ENCODE assay signal across 13 cellular contexts in the genomic region with DNA sequence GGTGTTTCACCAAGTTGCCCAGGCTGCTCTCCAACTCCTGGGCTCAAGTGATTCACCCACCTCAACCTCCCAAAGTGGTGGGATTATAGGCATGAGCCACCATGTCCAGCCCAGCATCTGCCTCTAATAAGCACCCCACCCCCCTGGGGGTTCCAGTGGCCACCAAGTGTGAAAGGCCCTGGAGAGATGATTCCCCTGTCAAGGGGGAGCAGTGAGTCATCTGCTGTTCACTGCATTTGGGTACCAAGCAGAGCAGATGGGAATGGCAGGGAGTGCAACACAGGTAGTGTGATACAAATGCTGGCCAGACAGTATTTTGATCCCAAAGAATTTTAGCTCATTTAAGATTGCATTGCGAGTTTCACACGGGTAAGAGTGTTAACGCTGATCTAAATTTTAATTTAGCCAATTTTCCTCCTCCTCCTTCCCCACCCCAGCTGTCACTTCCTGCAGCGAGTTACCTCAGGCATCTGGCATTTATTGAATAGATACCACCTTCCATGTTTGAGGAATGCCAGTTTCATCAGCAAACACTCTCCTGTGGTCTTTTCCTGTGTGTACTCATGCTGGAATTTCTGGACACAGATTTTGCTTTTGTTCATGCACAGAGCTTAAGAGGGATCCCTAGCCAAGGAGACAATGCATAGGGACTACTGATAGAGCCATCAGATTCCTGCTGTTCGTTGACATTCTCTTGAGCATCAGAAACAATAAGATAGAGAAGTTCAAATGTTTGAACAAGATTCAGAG. TPM values are rescaled to one million over a fixed set of nuclear protein-coding genes. Genes with fewer than 3 reads are reported as not detected.
DNase-seq lines count a peak whose midpoint lies in the region; TF ChIP-seq lines count a peak whose summit lies in the region.
"Had no signal": no experiment of that assay in that cellular context is flagged by ENCODE, and none has a peak within 500 bp of the region (broad histone marks: within the 10 kb centered on the region; RNA-seq: fewer than 3 reads in every experiment).

No MANE protein-coding gene starts in this region.

- H4K20me1 ChIP-seq in neural progenitor cell (ENCODE audit: low read depth), result no peaks in the 10 kb centered on the region

- H3K27me3 Mint-ChIP-seq in neural progenitor cell (ENCODE audit: insufficient read depth, low read depth), result peaks cover 2% of the 10 kb centered on the region

- no peak overlapping the region for H3K27ac Mint-ChIP-seq in neural progenitor cell

- no peak overlapping the region for H2AFZ ChIP-seq in neural progenitor cell (replicated peaks)

- no peaks in the 10 kb centered on the region for H3K36me3 ChIP-seq in neural progenitor cell

- in situ Hi-C loops in GM13976 (cut with MboI; ENCODE audit: low sequenced_read_pairs, unreplicated experiment), result loop anchor here (25.0 kb wide), 1 partner anchor 325 kb away; a partner anchor contains a TSS

- H3K27ac ChIP-seq in neural progenitor cell, result no peak overlapping the region

- H3K4me2 ChIP-seq in neural progenitor cell, result no peak overlapping the region

- H3K9me3 ChIP-seq in neural progenitor cell (ENCODE audit: low read depth), result no peaks in the 10 kb centered on the region

- H3K4me3 ChIP-seq in neural progenitor cell, result no peak overlapping the region

- H3K36me3 Mint-ChIP-seq in neural progenitor cell, result no peaks in the 10 kb centered on the region

- DNase-seq in NCI-H2029 treated with DMSO at 0.1 percent for 48 hours (lab: John Stamatoyannopoulos, UW) (peak; percentile 29), NCI-H2029 (lab: John Stamatoyannopoulos, UW) (no peak), NCI-H146 treated with DMSO at 0.1 percent for 48 hours (lab: John Stamatoyannopoulos, UW; ENCODE audit: unreplicated experiment) (peak; percentile 91), astrocyte of the hippocampus (ENCODE audit: low read depth, low spot score) (peak; percentile 14), neural progenitor cell (ENCODE audit: low spot score) (peak; percentile 13), GM13976 (ENCODE audit: low spot score) (no peak), iPS-NIHi7 (ENCODE audit: extremely low spot score) (no peak), cortex of kidney (lab: John Stamatoyannopoulos, UW) (no peak)
- DNase-seq: activated CD8-positive, alpha-beta memory T cell treated with anti-CD3 and anti-CD28 coated beads, Interleukin-2, amount 50 U/mL, for 48 hours; Calu3; NCI-H510A treated with DMSO at 0.1 percent for 48 hours; stimulated activated CD4-positive, alpha-beta T cell treated with anti-CD3 and anti-CD28 coated beads, Interleukin-15, amount 100 ng/mL, for 24 hours; trophoblast cell had no signal

- H3K79me2 ChIP-seq in neural progenitor cell (ENCODE audit: low read depth), result no peaks in the 10 kb centered on the region

- H3K4me1 Mint-ChIP-seq in neural progenitor cell, result peaks cover 11% of the 10 kb centered on the region

- no peak overlapping the region for H3K9ac ChIP-seq in neural progenitor cell

- no peaks in the 10 kb centered on the region for H3F3A ChIP-seq in neural progenitor cell (ENCODE audit: low read depth)

- H3K9me3 Mint-ChIP-seq in neural progenitor cell, result no peaks in the 10 kb centered on the region

- no peaks in the 10 kb centered on the region for H3K27me3 ChIP-seq in neural progenitor cell

- TF ChIP-seq CTCF in neural progenitor cell (IDR thresholded peaks at IDR 0.05), result no peak
- TF ChIP-seq CTCF in GM13976 (IDR thresholded peaks at IDR 0.05; ENCODE audit: borderline replicate concordance, control extremely low read depth, extremely low read depth, insufficient read depth, missing control alignments), result no peak

- no peak overlapping the region for H3K4me3 Mint-ChIP-seq in neural progenitor cell

- no peaks in the 10 kb centered on the region for H3K4me1 ChIP-seq in neural progenitor cell

RNA-seq across cellular contexts. Expression of a gene that starts 32.4 kb away (rescaled TPM):
- 26.2 and 32.8 TPM in 2 replicates for total RNA-seq in neural progenitor cell (ENCODE audit: low replicate concordance)

Comparison
In these comparisons a context has a peak if more than half of its experiments do, and no peak if none do; other contexts are left out.
1. DNase-seq: peak in NCI-H2029 treated with DMSO at 0.1 percent for 48 hours (single experiment), NCI-H146 treated with DMSO at 0.1 percent for 48 hours (single experiment), astrocyte of the hippocampus (single experiment) and neural progenitor cell (single experiment); none in NCI-H2029 (single experiment), GM13976 (single experiment), iPS-NIHi7 (single experiment) and cortex of kidney (single experiment).